In the genomic region with DNA sequence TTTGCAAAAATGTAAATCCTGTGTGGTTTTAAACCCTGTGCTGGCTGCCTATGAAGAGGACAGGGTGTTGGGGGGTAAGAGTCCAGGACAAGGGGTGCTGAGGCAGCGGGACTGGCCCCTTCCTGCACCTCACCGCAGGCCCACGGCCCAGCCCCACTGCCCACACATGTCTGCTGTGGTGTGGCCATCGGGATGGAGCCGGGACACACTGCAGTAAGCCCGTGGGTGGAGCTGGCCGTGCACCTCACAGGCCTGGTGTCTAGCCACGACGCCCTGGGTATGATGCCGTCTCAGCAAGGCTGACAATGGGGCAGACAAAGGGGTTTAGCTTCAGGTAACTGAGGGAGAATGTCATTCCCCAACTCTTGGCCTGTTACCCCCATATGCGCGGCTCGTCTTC, we compare ENCODE assay signal across 17 cellular contexts. TPM values are rescaled to one million over a fixed set of nuclear protein-coding genes. Genes with fewer than 3 reads are reported as not detected.
A peak's percentile ranks its signal among the peaks of the same experiment; 100 is the strongest.
DNase-seq lines count a peak whose midpoint lies in the region; ATAC-seq, FAIRE-seq and TF ChIP-seq lines count a peak whose summit lies in the region.
"Had no signal": no experiment of that assay in that cellular context is flagged by ENCODE, and none has a peak within 500 bp of the region (broad histone marks: within the 10 kb centered on the region; RNA-seq: fewer than 3 reads in every experiment).

No MANE protein-coding gene starts in this region.

- H3K9me3 ChIP-seq in cardiac muscle cell (ENCODE audit: low read depth) = no peaks in the 10 kb centered on the region
- no peaks in the 10 kb centered on the region for H3K9me3 ChIP-seq in OCI-LY7 (ENCODE audit: low read length)
- H3K9me3 ChIP-seq in kidney (ENCODE audit: control insufficient read depth in 1 of 2, low read length in 2 of 2) = no peaks in the 10 kb centered on the region
- H3K9me3 ChIP-seq in effector memory CD4-positive, alpha-beta T cell (ENCODE audit: control insufficient read depth, low read length) = no peaks in the 10 kb centered on the region
- H3K9me3 ChIP-seq: BLaER1 had no signal

- FAIRE-seq in kidney (lab: Jason Lieb, UNC) = no peak

- no peak overlapping the region for H3K4me3 Mint-ChIP-seq in stimulated activated naive B cell treated with anti-CD40 and anti-IgM and Interleukin-4, amounts not matched to agents 10 μg/mL and 1 μg/mL and 100 μg/mL, for 72 hours
- H3K4me3 Mint-ChIP-seq: CD4-positive, CD25-positive, alpha-beta regulatory T cell; GM23338 had no signal

- no peaks in the 10 kb centered on the region for H3K9me3 Mint-ChIP-seq in stimulated activated naive B cell treated with anti-CD40 and anti-IgM and Interleukin-4, amounts not matched to agents 10 μg/mL and 1 μg/mL and 100 μg/mL, for 72 hours
- H3K9me3 Mint-ChIP-seq: CD4-positive, CD25-positive, alpha-beta regulatory T cell; GM23338 had no signal

- H3K27ac ChIP-seq in cardiac muscle cell (peak overlapping the region; percentile 42), OCI-LY7 (ENCODE audit: low read depth, low read length, poor library complexity, severe bottlenecking) (no peak overlapping the region), kidney (ENCODE audit: low read depth in 2 of 2, low read length in 2 of 2) (no peak overlapping the region)
- no peak overlapping the region for H3K27ac ChIP-seq in effector memory CD4-positive, alpha-beta T cell (ENCODE audit: insufficient read depth, low read length, poor library complexity, severe bottlenecking)
- H3K27ac ChIP-seq: 22Rv1, BLaER1, HL-60 had no signal

- H3K4me2 ChIP-seq in OCI-LY7 (ENCODE audit: low read length) = no peak overlapping the region
- H3K4me2 ChIP-seq: GM23338 had no signal

- H3K27ac Mint-ChIP-seq in stimulated activated naive B cell treated with anti-CD40 and anti-IgM and Interleukin-4, amounts not matched to agents 10 μg/mL and 1 μg/mL and 100 μg/mL, for 72 hours = peak overlapping the region; percentile 25
- H3K27ac Mint-ChIP-seq: GM23338 had no signal

- no peaks in the 10 kb centered on the region for H3K79me2 ChIP-seq in OCI-LY7 (ENCODE audit: insufficient read depth, low read depth, low read length)

- no peaks in the 10 kb centered on the region for H3K27me3 Mint-ChIP-seq in stimulated activated naive B cell treated with anti-CD40 and anti-IgM and Interleukin-4, amounts not matched to agents 10 μg/mL and 1 μg/mL and 100 μg/mL, for 72 hours
- H3K27me3 Mint-ChIP-seq: CD4-positive, CD25-positive, alpha-beta regulatory T cell had no signal

- no peaks in the 10 kb centered on the region for H4K20me1 ChIP-seq in OCI-LY7 (ENCODE audit: insufficient read depth, low read length)
- H4K20me1 ChIP-seq: BLaER1 had no signal

- TF ChIP-seq CTCF in cardiac muscle cell (IDR thresholded peaks at IDR 0.05; ENCODE audit: low read depth, low read length) = no peak
- TF ChIP-seq CTCF in OCI-LY7 (conservative IDR thresholded peaks at IDR 0.05; ENCODE audit: low read length) = no peak
- TF ChIP-seq CTCF in kidney (IDR thresholded peaks at IDR 0.05; ENCODE audit: borderline replicate concordance, extremely low read depth, insufficient read depth) = no peak

- no peak for ATAC-seq in left cardiac atrium
- ATAC-seq in stimulated activated naive B cell treated with anti-CD40 and anti-IgM and Interleukin-4, amounts not matched to agents 10 μg/mL and 1 μg/mL and 100 μg/mL, for 72 hours (replicated peaks) = no peak
- no peak for ATAC-seq in GM21786 (IDR thresholded peaks at IDR 0.05; ENCODE audit: unreplicated experiment)
- ATAC-seq: GM23338 had no signal

- H2AFZ ChIP-seq in OCI-LY7 (ENCODE audit: low read length) = peak overlapping the region; percentile 50; the same call in 1 of the 2 replicates
- H2AFZ ChIP-seq: GM23338 had no signal

- peaks cover 39 to 65% of the 10 kb centered on the region in 2 donors for H3K36me3 Mint-ChIP-seq in stimulated activated naive B cell treated with anti-CD40 and anti-IgM and Interleukin-4, amounts not matched to agents 10 μg/mL and 1 μg/mL and 100 μg/mL, for 72 hours

- DNase-seq in cardiac muscle cell (ENCODE audit: low read depth in 1 of 2, low spot score in 1 of 2) (no peak), left cardiac atrium (no peak), OCI-LY7 (ENCODE audit: low spot score) (no peak), kidney (peak; percentile 70), NCI-H146 treated with DMSO at 0.1 percent for 48 hours (lab: John Stamatoyannopoulos, UW; ENCODE audit: unreplicated experiment) (no peak)
- no peak for DNase-seq in stimulated activated naive B cell treated with anti-CD40 and anti-IgM and Interleukin-4, amounts not matched to agents 10 μg/mL and 1 μg/mL and 100 μg/mL, for 72 hours
- no peak for DNase-seq in effector memory CD4-positive, alpha-beta T cell
- DNase-seq: Calu3; CD4-positive, CD25-positive, alpha-beta regulatory T cell; DMS 273 treated with DMSO at 0.1 percent for 48 hours; H7 had no signal

- H3K36me3 ChIP-seq in cardiac muscle cell = peaks cover 34% of the 10 kb centered on the region
- no peaks in the 10 kb centered on the region for H3K36me3 ChIP-seq in OCI-LY7 (ENCODE audit: insufficient read depth, low read length)
- peaks cover 31 to 52% of the 10 kb centered on the region in 2 donors for H3K36me3 ChIP-seq in kidney (ENCODE audit: control insufficient read depth in 1 of 2, insufficient read depth in 2 of 2, low read length in 2 of 2)
- no peaks in the 10 kb centered on the region for H3K36me3 ChIP-seq in effector memory CD4-positive, alpha-beta T cell (ENCODE audit: control insufficient read depth, insufficient read depth, low read length)

- no peaks in the 10 kb centered on the region for H3K27me3 ChIP-seq in cardiac muscle cell
- no peaks in the 10 kb centered on the region for H3K27me3 ChIP-seq in effector memory CD4-positive, alpha-beta T cell (replicated peaks; ENCODE audit: control insufficient read depth, insufficient read depth, low read length, poor library complexity, severe bottlenecking)
- H3K27me3 ChIP-seq: BLaER1 had no signal

- BruUV-seq in OCI-LY7 (replicated peaks; lab: Mats Ljungman, UMichigan) = no TSS peak

- no peaks in the 10 kb centered on the region for H3K9me2 ChIP-seq in OCI-LY7 (ENCODE audit: insufficient read depth, low read length)

- intact Hi-C loops in left cardiac atrium (cut with DNase I) (no loop called here), OCI-LY7 (cut with micrococcal nuclease; ENCODE audit: unreplicated experiment) (no loop called here), kidney (cut with DNase I) (no loop called here)

- H3K4me3 ChIP-seq in cardiac muscle cell (no peak overlapping the region), OCI-LY7 (ENCODE audit: low read depth, low read length, poor library complexity, severe bottlenecking) (no peak overlapping the region), kidney (ENCODE audit: low read length in 2 of 2) (no peak overlapping the region)
- no peak overlapping the region for H3K4me3 ChIP-seq in effector memory CD4-positive, alpha-beta T cell (ENCODE audit: insufficient read depth, low read depth, low read length, poor library complexity, severe bottlenecking)
- H3K4me3 ChIP-seq: BLaER1, GM23338 had no signal

- no peak overlapping the region for H3K9ac ChIP-seq in kidney (ENCODE audit: low read length in 2 of 2)
- H3K9ac ChIP-seq: BLaER1 had no signal

- CTCF ChIA-PET in OCI-LY7 (lab: Charles Lee; ENCODE audit: unreplicated experiment) = no interaction called here

- POLR2A ChIA-PET in OCI-LY7 (lab: Charles Lee) = interaction anchor here (0.6 kb wide), 1 partner anchor 119 kb away, joined by 3 read pairs; no protein-coding TSS in a partner anchor

- H3K4me1 ChIP-seq in cardiac muscle cell (ENCODE audit: low read depth) = peaks cover 6% of the 10 kb centered on the region
- peaks cover 25% of the 10 kb centered on the region for H3K4me1 ChIP-seq in OCI-LY7 (ENCODE audit: insufficient read depth, low read length, poor library complexity, severe bottlenecking)
- H3K4me1 ChIP-seq in kidney (ENCODE audit: control insufficient read depth in 1 of 2, insufficient read depth in 1 of 2, low read depth in 1 of 2, low read length in 2 of 2) = no peaks in the 10 kb centered on the region
- peaks cover 2% of the 10 kb centered on the region for H3K4me1 ChIP-seq in effector memory CD4-positive, alpha-beta T cell (ENCODE audit: control insufficient read depth, insufficient read depth, low read length, poor library complexity, severe bottlenecking)

- H3K4me1 Mint-ChIP-seq in stimulated activated naive B cell treated with anti-CD40 and anti-IgM and Interleukin-4, amounts not matched to agents 10 μg/mL and 1 μg/mL and 100 μg/mL, for 72 hours = no peaks in the 10 kb centered on the region
- H3K4me1 Mint-ChIP-seq: GM23338 had no signal

RNA-seq across cellular contexts. Expression of gene AMN, which starts 19.6 kb away (rescaled TPM):
- total RNA-seq in cardiac muscle cell (0.21 and 0.48 TPM in 2 replicates), left cardiac atrium (1 to 10 TPM in 1 of 2 donors, under 1 TPM in 1; 0.68 to 1.6 TPM), OCI-LY7 (2022) (5.6 and 6.4 TPM in 2 replicates), kidney (58.0 TPM)
- polyA plus RNA-seq in cardiac muscle cell (1.3 and 2.5 TPM in 2 replicates), kidney (ENCODE audit: insufficient read depth, low read depth, low replicate concordance) (121 TPM)
- 0.18 and 0.35 TPM in 2 replicates for total RNA-seq in OCI-LY7 (2014; rRNA removed; shearing (Covaris generic))
- total RNA-seq: G401 had no signal
